24 cellular contexts compared by ENCODE assay signal in the genomic region with DNA sequence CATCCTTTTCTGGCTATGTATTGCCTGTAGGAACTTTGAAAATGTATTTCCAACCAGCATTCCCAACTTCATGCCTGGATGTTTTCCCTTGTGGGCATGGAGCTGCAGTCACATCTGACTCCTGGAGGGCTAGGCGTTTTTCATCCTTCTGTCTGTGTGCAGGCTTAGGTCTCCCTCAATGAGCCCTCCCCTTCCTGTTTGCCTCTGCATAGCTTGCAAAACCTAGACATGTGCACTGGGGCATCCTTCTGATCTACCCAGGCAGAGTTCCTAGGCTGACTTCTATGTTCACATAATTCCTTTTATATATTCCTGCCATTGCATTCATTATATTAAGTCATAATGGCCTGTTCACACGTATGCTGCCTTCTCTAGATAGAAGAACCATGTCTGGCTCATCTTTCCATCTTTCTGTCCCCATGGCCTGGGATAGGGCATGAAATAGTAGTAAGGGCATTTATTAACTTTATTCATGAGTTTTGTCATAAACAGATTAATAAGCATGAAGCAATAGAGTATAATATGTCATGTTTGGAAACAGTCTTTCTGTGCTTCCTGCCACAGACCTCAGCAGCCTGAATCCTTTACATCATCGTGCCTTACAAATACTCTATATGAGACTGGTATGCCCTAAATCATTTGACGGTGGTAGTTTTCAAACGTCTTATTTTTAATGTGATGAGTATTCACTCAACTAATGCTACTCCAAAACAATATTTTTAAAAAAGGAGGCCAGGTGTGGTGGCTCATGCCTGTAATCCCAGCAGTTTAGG.
"Had no signal": no experiment of that assay in that cellular context is flagged by ENCODE, and none has a peak within 500 bp of the region (broad histone marks: within the 10 kb centered on the region; RNA-seq: fewer than 3 reads in every experiment).

No MANE protein-coding gene starts in this region.

- H3K27ac Mint-ChIP-seq: activated naive CD4-positive, alpha-beta T cell treated with anti-CD3 and anti-CD28 coated beads, Interleukin-2, amount 10 ng/mL, durations not matched to agents 7 days and 5 days; activated T-helper 1 cell treated with anti-CD3 and anti-CD28 coated beads, Interleukin-12 subunit alpha, Interleukin-12 subunit beta, Interleukin-2, Interleukin-4 antibody, amounts not matched to agents 30 ng/mL and 10 ng/mL and 1 ng/mL, durations not matched to agents 14 hours and 24 hours and 36 hours; dendritic cell treated with granulocyte-macrophage colony-stimulating factor and Interleukin-4, amounts not matched to agents 40 ng/mL and 50 ng/mL, for 4 days; natural killer cell treated with Interleukin-12 subunit alpha and Interleukin-12 subunit beta and Interleukin-15 and Interleukin-18, amount 100 ng/mL, for 72 hours; stimulated activated naive B cell treated with anti-CD40 and anti-IgM and Interleukin-4, amounts not matched to agents 10 μg/mL and 1 μg/mL and 100 μg/mL, for 72 hours had no signal

- H3K4me1 ChIP-seq: esophagus muscularis mucosa, left ventricle myocardium inferior, testis, transverse colon, uterus had no signal

- H3K9me3 Mint-ChIP-seq: activated naive CD4-positive, alpha-beta T cell treated with anti-CD3 and anti-CD28 coated beads, Interleukin-2, amount 10 ng/mL, durations not matched to agents 7 days and 5 days; activated naive CD8-positive, alpha-beta T cell treated with anti-CD3 and anti-CD28 coated beads, Interleukin-2, amount 50 U/mL, for 24 hours; activated T-helper 1 cell treated with anti-CD3 and anti-CD28 coated beads, Interleukin-12 subunit alpha, Interleukin-12 subunit beta, Interleukin-2, Interleukin-4 antibody, amounts not matched to agents 30 ng/mL and 10 ng/mL and 1 ng/mL, durations not matched to agents 14 hours and 24 hours and 36 hours; central memory CD8-positive, alpha-beta T cell; dendritic cell treated with granulocyte-macrophage colony-stimulating factor and Interleukin-4, amounts not matched to agents 40 ng/mL and 50 ng/mL, for 4 days; natural killer cell treated with Interleukin-12 subunit alpha and Interleukin-12 subunit beta and Interleukin-15 and Interleukin-18, amount 100 ng/mL, for 72 hours; stimulated activated naive B cell treated with anti-CD40 and anti-IgM and Interleukin-4, amounts not matched to agents 10 μg/mL and 1 μg/mL and 100 μg/mL, for 72 hours had no signal

- H3K36me3 Mint-ChIP-seq: activated naive CD4-positive, alpha-beta T cell treated with anti-CD3 and anti-CD28 coated beads, Interleukin-2, amount 10 ng/mL, durations not matched to agents 7 days and 5 days; natural killer cell treated with Interleukin-12 subunit alpha and Interleukin-12 subunit beta and Interleukin-15 and Interleukin-18, amount 100 ng/mL, for 72 hours; stimulated activated naive B cell treated with anti-CD40 and anti-IgM and Interleukin-4, amounts not matched to agents 10 μg/mL and 1 μg/mL and 100 μg/mL, for 72 hours had no signal

- ATAC-seq: activated naive CD8-positive, alpha-beta T cell treated with anti-CD3 and anti-CD28 coated beads, Interleukin-2, amount 50 U/mL, for 24 hours; natural killer cell treated with Interleukin-12 subunit alpha and Interleukin-12 subunit beta and Interleukin-15 and Interleukin-18, amount 100 ng/mL, for 72 hours; right cardiac atrium; stimulated activated naive B cell treated with anti-CD40 and anti-IgM and Interleukin-4, amounts not matched to agents 10 μg/mL and 1 μg/mL and 100 μg/mL, for 72 hours had no signal

- H3K9me3 ChIP-seq: breast epithelium, esophagus muscularis mucosa, left ventricle myocardium inferior, testis, transverse colon, uterus had no signal

- H3K4me3 Mint-ChIP-seq: activated naive CD4-positive, alpha-beta T cell treated with anti-CD3 and anti-CD28 coated beads, Interleukin-2, amount 10 ng/mL, durations not matched to agents 7 days and 5 days; activated naive CD8-positive, alpha-beta T cell treated with anti-CD3 and anti-CD28 coated beads, Interleukin-2, amount 50 U/mL, for 24 hours; activated T-helper 1 cell treated with anti-CD3 and anti-CD28 coated beads, Interleukin-12 subunit alpha, Interleukin-12 subunit beta, Interleukin-2, Interleukin-4 antibody, amounts not matched to agents 30 ng/mL and 10 ng/mL and 1 ng/mL, durations not matched to agents 14 hours and 24 hours and 36 hours; central memory CD8-positive, alpha-beta T cell; dendritic cell treated with granulocyte-macrophage colony-stimulating factor and Interleukin-4, amounts not matched to agents 40 ng/mL and 50 ng/mL, for 4 days; natural killer cell treated with Interleukin-12 subunit alpha and Interleukin-12 subunit beta and Interleukin-15 and Interleukin-18, amount 100 ng/mL, for 72 hours; stimulated activated naive B cell treated with anti-CD40 and anti-IgM and Interleukin-4, amounts not matched to agents 10 μg/mL and 1 μg/mL and 100 μg/mL, for 72 hours had no signal

- H3K4me1 Mint-ChIP-seq: central memory CD8-positive, alpha-beta T cell; stimulated activated naive B cell treated with anti-CD40 and anti-IgM and Interleukin-4, amounts not matched to agents 10 μg/mL and 1 μg/mL and 100 μg/mL, for 72 hours had no signal

- DNase-seq: activated CD4-positive, alpha-beta T cell treated with anti-CD3 and anti-CD28 coated beads, Interleukin-2, amount 50 U/mL, for 1 hour; activated CD4-positive, CD25-positive, alpha-beta regulatory T cell treated with anti-CD3 and anti-CD28 coated beads, Interleukin-2, amount 50 U/mL, for 72 hours; activated gamma-delta T cell; activated naive CD4-positive, alpha-beta T cell treated with anti-CD3 and anti-CD28 coated beads, Interleukin-2, amount 10 ng/mL, durations not matched to agents 7 days and 5 days; activated naive CD8-positive, alpha-beta T cell treated with anti-CD3 and anti-CD28 coated beads, Interleukin-2, amount 50 U/mL, for 24 hours; activated T-cell treated with anti-CD3 and anti-CD28 coated beads, Interleukin-2, amount 50 U/mL, for 1 hour; foreskin melanocyte; left ventricle myocardium inferior; mesendoderm; right cardiac atrium; stimulated activated CD4-positive, alpha-beta T cell treated with anti-CD3 and anti-CD28 coated beads, Interleukin-15, amount 100 ng/mL, for 24 hours; stimulated activated CD4-positive, alpha-beta T cell treated with anti-CD3 and anti-CD28 coated beads, Interleukin-2, amount 100 ng/mL, for 24 hours; stimulated activated naive B cell treated with anti-CD40 and anti-IgM and Interleukin-4, amounts not matched to agents 10 μg/mL and 1 μg/mL and 100 μg/mL, for 72 hours; testis; transverse colon; uterus had no signal

- H3K27ac ChIP-seq: breast epithelium, esophagus muscularis mucosa, left ventricle myocardium inferior, testis, transverse colon, uterus had no signal

- H3K27me3 Mint-ChIP-seq: activated naive CD8-positive, alpha-beta T cell treated with anti-CD3 and anti-CD28 coated beads, Interleukin-2, amount 50 U/mL, for 24 hours; dendritic cell treated with granulocyte-macrophage colony-stimulating factor and Interleukin-4, amounts not matched to agents 40 ng/mL and 50 ng/mL, for 4 days; stimulated activated naive B cell treated with anti-CD40 and anti-IgM and Interleukin-4, amounts not matched to agents 10 μg/mL and 1 μg/mL and 100 μg/mL, for 72 hours had no signal

- FAIRE-seq: islet of Langerhans had no signal

- H3K27me3 ChIP-seq: breast epithelium, esophagus muscularis mucosa, testis, transverse colon, uterus had no signal

- H3K36me3 ChIP-seq: breast epithelium, esophagus muscularis mucosa, left ventricle myocardium inferior, transverse colon, uterus had no signal

- H3K4me3 ChIP-seq: breast epithelium, esophagus muscularis mucosa, left ventricle myocardium inferior, lung, testis, transverse colon, uterus had no signal
